In genomic region chr9:97398999-97399758, GRCh38 we compare ENCODE assay signal across 8 cellular contexts. TPM values are rescaled to one million over a fixed set of nuclear protein-coding genes. Genes with fewer than 3 reads are reported as not detected.
A peak's percentile ranks its signal among the peaks of the same experiment; 100 is the strongest.
DNase-seq lines count a peak whose midpoint lies in the region; ATAC-seq and TF ChIP-seq lines count a peak whose summit lies in the region.

No MANE protein-coding gene starts in this region.

- H3K4me2 ChIP-seq in MM.1S (ENCODE audit: low read depth, low read length) (no peak overlapping the region), mammary epithelial cell (ENCODE audit: insufficient read depth, low read depth, low read length) (no peak overlapping the region)

- H2AFZ ChIP-seq in MM.1S (ENCODE audit: low read length) (no peak overlapping the region), mammary epithelial cell (ENCODE audit: low read depth, low read length) (no peak overlapping the region)

- no peaks in the 10 kb centered on the region for H3K9me2 ChIP-seq in MM.1S (replicated peaks; ENCODE audit: insufficient read depth, low read length)

- H3F3A ChIP-seq in MM.1S (ENCODE audit: insufficient read depth, low read length): no peaks in the 10 kb centered on the region

- intact Hi-C loops in mammary epithelial cell (cut with micrococcal nuclease) (loop anchor here (1.0 to 5.0 kb wide), 4 partner anchors 12 to 543 kb away; no protein-coding TSS in a partner anchor), left colon (cut with DNase I, micrococcal nuclease) (no loop called here)

- dilution Hi-C loops in mammary epithelial cell (cut with HindIII; ENCODE audit: low sequenced_read_pairs): loop anchor here (5.0 kb wide), 1 partner anchor 82 kb away; no protein-coding TSS in a partner anchor

- TF ChIP-seq CTCF in MM.1S (IDR thresholded peaks at IDR 0.05; ENCODE audit: low read length): peak; percentile 95
- TF ChIP-seq CTCF in WERI-Rb-1 (IDR thresholded peaks at IDR 0.05; ENCODE audit: low read depth, low read length): peak; percentile 99
- peak; percentile 87 to 93 for TF ChIP-seq CTCF in mammary epithelial cell (conservative IDR thresholded peaks at IDR 0.05 in 1 of 2, IDR thresholded peaks at IDR 0.05 in 1 of 2; ENCODE audit: extremely low read depth in 1 of 2, insufficient read depth in 1 of 2, low read depth in 1 of 2, low read length in 2 of 2)

- H3K79me2 ChIP-seq in MM.1S (ENCODE audit: low read length): no peaks in the 10 kb centered on the region
- H3K79me2 ChIP-seq in mammary epithelial cell (ENCODE audit: insufficient read depth, low read length): no peaks in the 10 kb centered on the region

- DNase-seq in 8988T (peak; percentile 79), MM.1S (peak; percentile 62), WERI-Rb-1 (peak; percentile 81), mammary epithelial cell (peak; percentile 89), left colon (peak; percentile 76 to 77)
- DNase-seq in stimulated activated CD4-positive, alpha-beta T cell treated with anti-CD3 and anti-CD28 coated beads, Interleukin-4, amount 100 ng/mL, for 4 hours: peak; percentile 58 to 73

- ATAC-seq in GM18868 (IDR thresholded peaks at IDR 0.05; ENCODE audit: unreplicated experiment) (peak; percentile 55), left colon (peak; percentile 95), HG02623 (IDR thresholded peaks at IDR 0.05; ENCODE audit: unreplicated experiment) (no peak)

- H3K9ac ChIP-seq in MM.1S (ENCODE audit: low read length): no peak overlapping the region
- H3K9ac ChIP-seq in mammary epithelial cell (ENCODE audit: insufficient read depth, low read length): no peak overlapping the region

- no peaks in the 10 kb centered on the region for H3K9me3 ChIP-seq in MM.1S (replicated peaks; ENCODE audit: insufficient read depth, low read length)
- H3K9me3 ChIP-seq in WERI-Rb-1 (ENCODE audit: severe bottlenecking): peaks cover 13% of the 10 kb centered on the region
- H3K9me3 ChIP-seq in mammary epithelial cell (replicated peaks; ENCODE audit: insufficient read depth, low read length): no peaks in the 10 kb centered on the region

- in situ Hi-C loops in mammary epithelial cell (cut with MboI; ENCODE audit: low sequenced_read_pairs in 2 of 2): loop anchor here (25.0 kb wide), 1 partner anchor 537 kb away; the partner anchor contains the start of gene ZNF782 (in 2 of the 2)

- no peaks in the 10 kb centered on the region for H3K36me3 ChIP-seq in MM.1S (replicated peaks; ENCODE audit: insufficient read depth, low read length)
- H3K36me3 ChIP-seq in WERI-Rb-1: no peaks in the 10 kb centered on the region
- H3K36me3 ChIP-seq in mammary epithelial cell (ENCODE audit: insufficient read depth, low read length): no peaks in the 10 kb centered on the region

- H3K27ac ChIP-seq in MM.1S (ENCODE audit: low read length) (no peak overlapping the region), WERI-Rb-1 (no peak overlapping the region), mammary epithelial cell (ENCODE audit: insufficient read depth, low read depth, low read length) (no peak overlapping the region)

- no TSS peak for BruUV-seq in mammary epithelial cell (replicated peaks; lab: Mats Ljungman, UMichigan)

- H3K4me1 ChIP-seq in MM.1S (ENCODE audit: low read length): peaks cover 14% of the 10 kb centered on the region
- peaks cover 7% of the 10 kb centered on the region for H3K4me1 ChIP-seq in mammary epithelial cell (ENCODE audit: insufficient read depth, low read length)

- 54% methylated on average over 10 of the region's 20 CpGs for WGBS in mammary epithelial cell (ENCODE audit: low coverage, missing lambda C conversion rate)

- CTCF ChIA-PET in mammary epithelial cell (lab: Charles Lee; ENCODE audit: low non-redundant PET): interaction anchor here (0.6 kb wide), 3 partner anchors 217 to 542 kb away, joined by 3 to 4 read pairs (median 3); no protein-coding TSS in a partner anchor

- no peaks in the 10 kb centered on the region for H4K20me1 ChIP-seq in MM.1S (ENCODE audit: insufficient read depth, low read length)
- no peaks in the 10 kb centered on the region for H4K20me1 ChIP-seq in mammary epithelial cell (ENCODE audit: insufficient read depth, low read length)

- H3K4me3 ChIP-seq in MM.1S (ENCODE audit: low read length): no peak overlapping the region
- H3K4me3 ChIP-seq in WERI-Rb-1 (ENCODE audit: low read depth, low read length): no peak overlapping the region
- no peak overlapping the region for H3K4me3 ChIP-seq in mammary epithelial cell (replicated peaks in 1 of 3; ENCODE audit: insufficient read depth in 1 of 3, low read depth in 2 of 3, low read length in 3 of 3)

- H3K27me3 ChIP-seq in MM.1S (replicated peaks; ENCODE audit: insufficient read depth, low read length) (no peaks in the 10 kb centered on the region), WERI-Rb-1 (ENCODE audit: insufficient read depth, low read depth, severe bottlenecking) (no peaks in the 10 kb centered on the region), mammary epithelial cell (ENCODE audit: insufficient read depth, low read length) (no peaks in the 10 kb centered on the region)

RNA-seq across cellular contexts. Expression of gene TDRD7, which starts 12.7 kb away (rescaled TPM):
- total RNA-seq in mammary epithelial cell: 1 to 10 TPM; 8.5 to 8.9 TPM
- 5.7 TPM for polyA plus RNA-seq in mammary epithelial cell
- 16.4 TPM for polyA minus RNA-seq in mammary epithelial cell
- total RNA-seq in left colon: 10 to 100 TPM; 30.7 to 37.7 TPM
